In genomic region chr11:60366262-60366904, GRCh38 we compare ENCODE assay signal across 1 cellular context.
TF ChIP-seq lines count a peak whose summit lies in the region.

No MANE protein-coding gene starts in this region.

TF ChIP-seq in GM12878, 131 proteins besides CTCF, POLR2A, EP300 and RAD21:
- TF ChIP-seq ZNF592 (IDR thresholded peaks at IDR 0.05) (peak; percentile 79; the same call in 1 of the 2 replicates), ZBTB4 (CRISPR knock-in tag; IDR thresholded peaks at IDR 0.05) (0 out of 2 replicates have a peak, but pooled peaks have one; percentile 20), MLLT1 (IDR thresholded peaks at IDR 0.05) (peak; percentile 64; the same call in 1 of the 2 replicates), PRDM15 (CRISPR knock-in tag; IDR thresholded peaks at IDR 0.05) (0 out of 2 replicates have a peak, but pooled peaks have one; percentile 63)
